ENCODE assay signal across 8 cellular contexts in genomic region chr7:76637061-76637691, GRCh38. TPM values are rescaled to one million over a fixed set of nuclear protein-coding genes. Genes with fewer than 3 reads are reported as not detected.
DNase-seq lines count a peak whose midpoint lies in the region; ATAC-seq, FAIRE-seq and TF ChIP-seq lines count a peak whose summit lies in the region.
"Not testable (repeated sequence)": the region's sequence is repeated elsewhere in the genome, so short reads cannot be mapped to it uniquely, and the experiment has no call there.

No MANE protein-coding gene starts in this region.

- not testable (repeated sequence) for H3K36me3 ChIP-seq in keratinocyte (ENCODE audit: control insufficient read depth in 2 of 2, extremely low read depth in 1 of 2, insufficient read depth in 2 of 2, low read length in 2 of 2)

- H3K4me1 ChIP-seq in keratinocyte (ENCODE audit: control insufficient read depth, extremely low read depth, insufficient read depth, low read length) = not testable (repeated sequence)

- POLR2A ChIA-PET in T-cell (lab: Charles Lee) = interaction anchor here in 1 of 2 donors (0.7 kb wide), 1 partner anchor 1132 kb away, joined by 3 read pairs; no protein-coding TSS in a partner anchor

- not testable (repeated sequence) for H3K79me2 ChIP-seq in keratinocyte (ENCODE audit: control insufficient read depth, insufficient read depth, low read length)

- intact Hi-C loops in dorsolateral prefrontal cortex (cut with DNase I); sciatic nerve (cut with DNase I): not testable (repeated sequence)

- H3K27me3 Mint-ChIP-seq in T-cell = not testable (repeated sequence)

- not testable (repeated sequence) for H3K9ac ChIP-seq in keratinocyte (ENCODE audit: control insufficient read depth, extremely low read depth, insufficient read depth, low read length)

- not testable (repeated sequence) for H4K20me1 ChIP-seq in keratinocyte (ENCODE audit: control insufficient read depth, extremely low read depth, insufficient read depth, low read length)

- dilution Hi-C loops in keratinocyte (cut with MboI; ENCODE audit: extremely low pct_ligation_motif_present, low sequenced_read_pairs) = not testable (repeated sequence)

- not testable (repeated sequence) for H3K27ac Mint-ChIP-seq in T-cell

- H3K9me3 Mint-ChIP-seq in T-cell = not testable (repeated sequence)

- H2AFZ ChIP-seq in keratinocyte (ENCODE audit: control insufficient read depth, low read length) = not testable (repeated sequence)

- H3K9me1 ChIP-seq in keratinocyte (ENCODE audit: control insufficient read depth, extremely low read depth, insufficient read depth, low read length) = not testable (repeated sequence)

- H3K4me3 Mint-ChIP-seq in T-cell = not testable (repeated sequence)

- H3K4me1 Mint-ChIP-seq in T-cell = not testable (repeated sequence)

- H3K27ac ChIP-seq in dorsolateral prefrontal cortex; keratinocyte (ENCODE audit: control insufficient read depth, insufficient read depth, low read length): not testable (repeated sequence)

- peak; percentile 90 for ATAC-seq in GM19328 (IDR thresholded peaks at IDR 0.05; ENCODE audit: unreplicated experiment)
- peak; percentile 83 for ATAC-seq in HG02610 (IDR thresholded peaks at IDR 0.05; ENCODE audit: unreplicated experiment)
- peak; percentile 96 for ATAC-seq in HG03520 (IDR thresholded peaks at IDR 0.05; ENCODE audit: unreplicated experiment)
- ATAC-seq in T-cell (replicated peaks in 1 of 4) = peak; percentile 63 to 86 (median 79)
- peak; percentile 83 for ATAC-seq in sciatic nerve

- H3K36me3 Mint-ChIP-seq in T-cell = not testable (repeated sequence)

- H3K9me3 ChIP-seq in keratinocyte (ENCODE audit: control insufficient read depth, low read depth, low read length) = not testable (repeated sequence)

- not testable (repeated sequence) for FAIRE-seq in keratinocyte (lab: Jason Lieb, UNC)

- TF ChIP-seq CTCF in dorsolateral prefrontal cortex (IDR thresholded peaks at IDR 0.05 in 54 of 56, conservative IDR thresholded peaks at IDR 0.05 in 2 of 56; ENCODE audit: low read depth in 1 of 56, partially characterized antibody in 56 of 56) (peak in 52 of 56 donors; percentile 23 to 63 (median 44)), keratinocyte (optimal IDR thresholded peaks at IDR 0.05 in 1 of 3, IDR thresholded peaks at IDR 0.05 in 1 of 3, conservative IDR thresholded peaks at IDR 0.05 in 1 of 3; ENCODE audit: extremely low read depth in 1 of 3, insufficient read depth in 2 of 3, low read length in 3 of 3) (peak in 2 of 3 experiments; percentile 31)

- peak; percentile 36 for DNase-seq in DMS53 (lab: John Stamatoyannopoulos, UW)
- not testable (repeated sequence) for DNase-seq in T-cell; dorsolateral prefrontal cortex; keratinocyte (ENCODE audit: low read depth, low spot score); sciatic nerve (ENCODE audit: low spot score)

- CTCF ChIA-PET in T-cell (lab: Charles Lee) = not testable (repeated sequence)

- not testable (repeated sequence) for H3K4me3 ChIP-seq in dorsolateral prefrontal cortex; keratinocyte (ENCODE audit: control insufficient read depth in 2 of 3, extremely low read depth in 1 of 3, insufficient read depth in 2 of 3, low read depth in 1 of 3, low read length in 3 of 3)

- not testable (repeated sequence) for H3K27me3 ChIP-seq in dorsolateral prefrontal cortex; keratinocyte (ENCODE audit: control insufficient read depth, extremely low read depth, insufficient read depth, low read length)

- H3K4me2 ChIP-seq in keratinocyte (ENCODE audit: control insufficient read depth, extremely low read depth, insufficient read depth, low read depth, low read length) = not testable (repeated sequence)

RNA-seq across cellular contexts. Expression of gene POMZP3, which starts 10.1 kb away (rescaled TPM):
- total RNA-seq in T-cell (10 to 100 TPM; 18.6 to 35.7 (median 19.4) TPM), dorsolateral prefrontal cortex (10 to 100 TPM in 118 of 120 experiments, 1 to 10 TPM in 2; 8.2 to 28.9 (median 18.4) TPM), sciatic nerve (15.8 TPM)
- 6.9 to 11.7 TPM (median 9.1 TPM) in 3 replicates for polyA plus RNA-seq in keratinocyte
- polyA plus RNA-seq in keratinocyte (2011; ENCODE audit: low read depth) = 14.9 TPM
- 8.7 and 8.9 TPM in 2 replicates for polyA plus RNA-seq in keratinocyte (2011; cell fraction: cytosol; rRNA removed)
- polyA plus RNA-seq in keratinocyte (2011; cell fraction: nucleus; rRNA removed) = 5.9 and 6.2 TPM in 2 replicates
- 22.3 and 24.1 TPM in 2 replicates for polyA plus RNA-seq in keratinocyte (2012; ENCODE audit: low replicate concordance)
- polyA minus RNA-seq in keratinocyte = 10.9 to 32.7 TPM (median 15.6 TPM) in 3 replicates
- polyA minus RNA-seq in keratinocyte (2011; cell fraction: cytosol; rRNA and poly(A)+ RNA removed) = 13.8 TPM
- 5.1 and 7.7 TPM in 2 replicates for polyA minus RNA-seq in keratinocyte (2011; cell fraction: nucleus; rRNA and poly(A)+ RNA removed)
